19 cellular contexts compared by ENCODE assay signal in genomic region chr20:53599910-53600632, GRCh38. TPM values are rescaled to one million over a fixed set of nuclear protein-coding genes. Genes with fewer than 3 reads are reported as not detected.
DNase-seq lines count a peak whose midpoint lies in the region; ATAC-seq and TF ChIP-seq lines count a peak whose summit lies in the region.
"Had no signal": no experiment of that assay in that cellular context is flagged by ENCODE, and none has a peak within 500 bp of the region (broad histone marks: within the 10 kb centered on the region; RNA-seq: fewer than 3 reads in every experiment).

No MANE protein-coding gene starts in this region.

- no peak for DNase-seq in activated naive CD4-positive, alpha-beta T cell treated with anti-CD3 and anti-CD28 coated beads, Interleukin-2, amount 50 U/mL, for 72 hours (ENCODE audit: low spot score in 2 of 2)
- DNase-seq in endodermal cell (peak; percentile 30), testis (peak; percentile 5), NCI-H526 (lab: John Stamatoyannopoulos, UW) (no peak), SK-N-DZ (ENCODE audit: low spot score) (no peak)
- DNase-seq: activated CD8-positive, alpha-beta memory T cell treated with anti-CD3 and anti-CD28 coated beads, Interleukin-2, amount 50 U/mL, for 4 hours; amniotic stem cell; effector memory CD4-positive, alpha-beta T cell; heart right ventricle; NCI-H187; NCI-H345; stimulated activated CD4-positive, alpha-beta T cell treated with anti-CD3 and anti-CD28 coated beads, Interleukin-12 subunit alpha, Interleukin-12 subunit beta, amount 100 ng/mL, for 4 hours; stimulated activated naive CD8-positive, alpha-beta T cell treated with anti-CD3 and anti-CD28 coated beads, Interleukin-15, Interleukin-2, amounts not matched to agents 100 U/mL and 50 U/mL, for 24 hours; T-helper 2 cell; uterus had no signal

- H3K4me1 Mint-ChIP-seq in activated naive CD4-positive, alpha-beta T cell treated with anti-CD3 and anti-CD28 coated beads, Interleukin-2, amount 50 U/mL, for 24 hours, result peaks cover 70% of the 10 kb centered on the region
- H3K4me1 Mint-ChIP-seq in IgD-negative memory B cell (peaks cover 13 to 35% (median 30%) of the 10 kb centered on the region in 3 donors), endodermal cell (peaks cover 50% of the 10 kb centered on the region)

- H3K27me3 Mint-ChIP-seq in activated naive CD4-positive, alpha-beta T cell treated with anti-CD3 and anti-CD28 coated beads, Interleukin-2, amount 50 U/mL, for 24 hours, result no peaks in the 10 kb centered on the region
- H3K27me3 Mint-ChIP-seq in IgD-negative memory B cell (no peaks in the 10 kb centered on the region), endodermal cell (ENCODE audit: insufficient read depth) (no peaks in the 10 kb centered on the region)
- H3K27me3 Mint-ChIP-seq: memory B cell had no signal

- no peak for TF ChIP-seq POLR2A in testis (IDR thresholded peaks at IDR 0.05)

- intact Hi-C loops in testis (cut with DNase I; ENCODE audit: low total_unique reads), result no loop called here

- no peak overlapping the region for H3K27ac ChIP-seq in endodermal cell (ENCODE audit: low read depth, low read length)
- no peak overlapping the region for H3K27ac ChIP-seq in testis
- H3K27ac ChIP-seq: heart right ventricle, uterus had no signal

- peaks cover 8% of the 10 kb centered on the region for H3K36me3 Mint-ChIP-seq in activated naive CD4-positive, alpha-beta T cell treated with anti-CD3 and anti-CD28 coated beads, Interleukin-2, amount 50 U/mL, for 24 hours
- peaks cover 0 to 8% of the 10 kb centered on the region in 2 donors for H3K36me3 Mint-ChIP-seq in activated naive CD4-positive, alpha-beta T cell treated with anti-CD3 and anti-CD28 coated beads, Interleukin-2, amount 50 U/mL, for 72 hours
- H3K36me3 Mint-ChIP-seq in IgD-negative memory B cell (no peaks in the 10 kb centered on the region), endodermal cell (ENCODE audit: low read depth) (peaks cover 3% of the 10 kb centered on the region)
- H3K36me3 Mint-ChIP-seq: memory B cell had no signal

- H3K9me3 ChIP-seq in endodermal cell (ENCODE audit: control insufficient read depth, low read length) (no peaks in the 10 kb centered on the region), testis (no peaks in the 10 kb centered on the region)
- H3K9me3 ChIP-seq: heart right ventricle, uterus had no signal

- H3K4me1 ChIP-seq in endodermal cell (ENCODE audit: control insufficient read depth, insufficient read depth, low read length) (peaks cover 14% of the 10 kb centered on the region), testis (peaks cover 17% of the 10 kb centered on the region)
- H3K4me1 ChIP-seq: uterus had no signal

- peak overlapping the region; percentile 37 for H3K27ac Mint-ChIP-seq in activated naive CD4-positive, alpha-beta T cell treated with anti-CD3 and anti-CD28 coated beads, Interleukin-2, amount 50 U/mL, for 24 hours
- no peak overlapping the region for H3K27ac Mint-ChIP-seq in activated naive CD4-positive, alpha-beta T cell treated with anti-CD3 and anti-CD28 coated beads, Interleukin-2, amount 50 U/mL, for 72 hours
- H3K27ac Mint-ChIP-seq in IgD-negative memory B cell, result peak overlapping the region in 2 of 3 donors; percentile 54 to 74
- peak overlapping the region; percentile 38 for H3K27ac Mint-ChIP-seq in endodermal cell
- H3K27ac Mint-ChIP-seq: memory B cell had no signal

- no peaks in the 10 kb centered on the region for H3K9me3 Mint-ChIP-seq in activated naive CD4-positive, alpha-beta T cell treated with anti-CD3 and anti-CD28 coated beads, Interleukin-2, amount 50 U/mL, for 24 hours
- no peaks in the 10 kb centered on the region for H3K9me3 Mint-ChIP-seq in activated naive CD4-positive, alpha-beta T cell treated with anti-CD3 and anti-CD28 coated beads, Interleukin-2, amount 50 U/mL, for 72 hours
- no peaks in the 10 kb centered on the region for H3K9me3 Mint-ChIP-seq in IgD-negative memory B cell
- H3K9me3 Mint-ChIP-seq in endodermal cell, result no peaks in the 10 kb centered on the region
- H3K9me3 Mint-ChIP-seq: memory B cell had no signal

- WGBS in endodermal cell (ENCODE audit: insufficient coverage in 1 of 2, insufficient read length in 1 of 2), 2 experiments, result 84 to 88% methylated on average over 8 to 13 of the region's 13 CpGs
- WGBS in testis, 2 donors, result 92 to 94% methylated on average over 13 of the region's 13 CpGs

- no peak overlapping the region for H3K9ac ChIP-seq in endodermal cell (ENCODE audit: extremely low read depth, low read length, poor library complexity, severe bottlenecking)

- TF ChIP-seq CTCF in endodermal cell (conservative IDR thresholded peaks at IDR 0.05) (no peak), testis (IDR thresholded peaks at IDR 0.05) (no peak)

- H3K36me3 ChIP-seq in endodermal cell (ENCODE audit: control insufficient read depth, insufficient read depth, low read length), result no peaks in the 10 kb centered on the region
- H3K36me3 ChIP-seq in testis (ENCODE audit: low read depth, missing control alignments), result no peaks in the 10 kb centered on the region
- H3K36me3 ChIP-seq: heart right ventricle, uterus had no signal

- H3K4me3 Mint-ChIP-seq in activated naive CD4-positive, alpha-beta T cell treated with anti-CD3 and anti-CD28 coated beads, Interleukin-2, amount 50 U/mL, for 24 hours, result no peak overlapping the region
- H3K4me3 Mint-ChIP-seq in IgD-negative memory B cell, result peak overlapping the region in 1 of 4 donors; percentile 30
- peak overlapping the region; percentile 4 for H3K4me3 Mint-ChIP-seq in endodermal cell
- H3K4me3 Mint-ChIP-seq: memory B cell had no signal

- H3K27me3 ChIP-seq in endodermal cell (ENCODE audit: control insufficient read depth, insufficient read depth, low read length, poor library complexity, severe bottlenecking) (no peaks in the 10 kb centered on the region), testis (no peaks in the 10 kb centered on the region)
- H3K27me3 ChIP-seq: heart right ventricle, uterus had no signal

- no peak for ATAC-seq in activated naive CD4-positive, alpha-beta T cell treated with anti-CD3 and anti-CD28 coated beads, Interleukin-2, amount 50 U/mL, for 72 hours
- ATAC-seq in HG03097 (IDR thresholded peaks at IDR 0.05; ENCODE audit: low FRiP score, unreplicated experiment), result no peak
- ATAC-seq: heart right ventricle; stimulated activated naive CD8-positive, alpha-beta T cell treated with anti-CD3 and anti-CD28 coated beads, Interleukin-15, Interleukin-2, amounts not matched to agents 100 U/mL and 50 U/mL, for 24 hours had no signal

- H3K4me3 ChIP-seq in endodermal cell (ENCODE audit: low read length) (no peak overlapping the region), testis (no peak overlapping the region)
- H3K4me3 ChIP-seq: heart right ventricle, uterus had no signal

RNA-seq across cellular contexts. Expression of gene ZNF217, which starts 6.4 kb away (rescaled TPM):
- total RNA-seq in activated naive CD4-positive, alpha-beta T cell treated with anti-CD3 and anti-CD28 coated beads, Interleukin-2, amount 50 U/mL, for 72 hours, result 10 to 100 TPM; 58.6 to 62.0 TPM
- 29.9 TPM for polyA plus RNA-seq in IgD-negative memory B cell
- 100 to 1,000 TPM; 100 to 123 TPM for total RNA-seq in endodermal cell
- polyA plus RNA-seq in endodermal cell (2013, experiment 1 of 2), result 45.7 TPM
- polyA plus RNA-seq in endodermal cell (2013, experiment 2 of 2), result 46.1 TPM
- total RNA-seq in testis, result 10 to 100 TPM; 48.6 to 61.2 TPM
- polyA plus RNA-seq in testis (ENCODE audit: insufficient read depth, low read depth, low replicate concordance), result 47.3 TPM
- polyA plus RNA-seq in SK-N-DZ (2014; cell fraction: cytosol; rRNA removed), result 9.8 and 10.8 TPM in 2 replicates
- 9.4 and 19.0 TPM in 2 replicates for polyA plus RNA-seq in SK-N-DZ (2014; cell fraction: nucleus; rRNA removed)

Comparison
In these comparisons a context has a peak if more than half of its experiments do, and no peak if none do; other contexts are left out.
1. H3K27ac Mint-ChIP-seq: peak in activated naive CD4-positive, alpha-beta T cell treated with anti-CD3 and anti-CD28 coated beads, Interleukin-2, amount 50 U/mL, for 24 hours (single experiment), IgD-negative memory B cell (2 of 3) and endodermal cell (single experiment); none in activated naive CD4-positive, alpha-beta T cell treated with anti-CD3 and anti-CD28 coated beads, Interleukin-2, amount 50 U/mL, for 72 hours (0 of 2).
2. DNase-seq: peak in endodermal cell (single experiment) and testis (single experiment); none in activated naive CD4-positive, alpha-beta T cell treated with anti-CD3 and anti-CD28 coated beads, Interleukin-2, amount 50 U/mL, for 72 hours (0 of 2), NCI-H526 (0 of 2) and SK-N-DZ (single experiment).